In genomic region chr10:71216751-71217265, GRCh38 we compare ENCODE assay signal across 1 cellular context.
TF ChIP-seq lines count a peak whose summit lies in the region.

No MANE protein-coding gene starts in this region.

TF ChIP-seq in HepG2, 621 proteins besides CTCF, POLR2A, EP300 and RAD21 (continued from another document):
- TF ChIP-seq ZXDC (CRISPR knock-in tag; IDR thresholded peaks at IDR 0.05): no peak
- no peak for TF ChIP-seq ZNF468 (CRISPR knock-in tag; IDR thresholded peaks at IDR 0.05)
- TF ChIP-seq BORCS8-MEF2B (CRISPR knock-in tag; IDR thresholded peaks at IDR 0.05): no peak
- no peak for TF ChIP-seq ZNF264 (CRISPR knock-in tag; IDR thresholded peaks at IDR 0.05)
- TF ChIP-seq ZNF12 (CRISPR knock-in tag; IDR thresholded peaks at IDR 0.05): no peak
- TF ChIP-seq ZNF34 (CRISPR knock-in tag; IDR thresholded peaks at IDR 0.05; ENCODE audit: borderline replicate concordance): no peak
- no peak for TF ChIP-seq TERF1 (CRISPR knock-in tag; IDR thresholded peaks at IDR 0.05)
- TF ChIP-seq SNAPC2 (CRISPR knock-in tag; IDR thresholded peaks at IDR 0.05): no peak
- TF ChIP-seq E2F2 (CRISPR knock-in tag; IDR thresholded peaks at IDR 0.05; ENCODE audit: borderline replicate concordance): no peak
- TF ChIP-seq ZNF432 (CRISPR knock-in tag; IDR thresholded peaks at IDR 0.05; ENCODE audit: borderline replicate concordance): no peak
- no peak for TF ChIP-seq ZFX (CRISPR knock-in tag; IDR thresholded peaks at IDR 0.05; ENCODE audit: low read depth)
- no peak for TF ChIP-seq ZNF296 (CRISPR knock-in tag; conservative IDR thresholded peaks at IDR 0.05)
TF ChIP-seq in HepG2: peak in this region for 0.
